5 cellular contexts compared by ENCODE assay signal in the genomic region with DNA sequence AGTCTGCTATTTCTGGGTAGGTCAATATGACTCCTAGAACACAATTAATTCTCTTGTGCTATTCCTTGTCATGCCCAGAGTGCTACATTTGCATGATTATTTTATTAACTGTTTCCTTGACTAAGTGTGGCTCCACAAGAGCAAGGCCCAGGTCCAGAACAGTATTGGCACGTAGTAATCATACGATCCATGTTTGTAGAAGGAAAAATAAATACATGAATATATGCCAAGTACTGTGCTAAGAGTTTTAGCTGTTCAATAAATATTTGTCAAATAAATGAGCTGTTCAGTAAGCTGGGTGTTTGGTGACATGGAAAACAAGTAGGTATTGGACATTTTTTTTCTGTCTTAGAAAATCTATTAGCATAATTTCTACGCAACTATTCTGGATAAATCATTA.
"Had no signal": no experiment of that assay in that cellular context is flagged by ENCODE, and none has a peak within 500 bp of the region (broad histone marks: within the 10 kb centered on the region; RNA-seq: fewer than 3 reads in every experiment).

No MANE protein-coding gene starts in this region.

- ATAC-seq: GM23338 had no signal

- H3K4me3 ChIP-seq: GM23338 had no signal

- H3K27ac Mint-ChIP-seq: GM23338, H9, IgD-negative memory B cell had no signal

- H3K4me3 Mint-ChIP-seq: GM23338, H9, IgD-negative memory B cell had no signal

- H3K36me3 Mint-ChIP-seq: IgD-negative memory B cell had no signal

- H3K27me3 Mint-ChIP-seq: IgD-negative memory B cell had no signal

- H3K9me3 Mint-ChIP-seq: GM23338, H9, IgD-negative memory B cell had no signal

- DNase-seq: H9, HCEC 1CT, KBM-7 had no signal

- H3K4me2 ChIP-seq: GM23338 had no signal
